ENCODE assay signal across 8 cellular contexts in the genomic region with DNA sequence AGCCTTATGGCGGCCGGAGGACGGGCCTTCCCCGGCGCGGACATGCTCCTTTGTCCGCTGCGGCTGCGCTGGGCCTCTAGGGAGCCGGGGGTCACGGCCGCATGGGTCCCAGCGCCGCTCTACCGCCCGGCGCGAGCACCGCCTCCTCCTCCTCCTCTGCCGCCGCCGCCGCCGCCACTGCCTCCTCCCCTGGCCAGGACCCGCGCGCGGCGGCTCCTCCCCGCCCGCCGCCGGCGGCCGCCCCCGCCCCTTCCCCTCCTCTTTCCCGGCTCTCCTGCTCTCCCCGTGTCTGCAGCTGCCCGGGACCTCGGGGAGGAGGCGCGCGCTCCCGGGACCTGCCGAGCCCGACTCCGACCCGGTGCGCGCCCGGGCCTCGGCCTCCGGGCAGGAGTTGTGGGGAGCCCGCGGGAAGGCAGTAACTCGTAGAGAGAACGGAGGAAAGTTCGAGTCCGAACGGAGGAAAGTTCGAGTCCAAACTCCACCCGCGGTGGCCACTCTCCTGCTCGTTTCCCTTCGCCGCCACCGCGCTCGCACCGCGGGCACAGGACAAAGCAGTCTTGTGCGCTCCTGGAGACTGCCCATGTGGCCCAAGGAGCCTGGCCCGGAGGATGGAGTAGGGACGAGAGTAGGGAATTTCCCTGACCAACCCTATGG. TPM values are rescaled to one million over a fixed set of nuclear protein-coding genes. Genes with fewer than 3 reads are reported as not detected.
DNase-seq lines count a peak whose midpoint lies in the region; TF ChIP-seq lines count a peak whose summit lies in the region.

A gene with protein sequence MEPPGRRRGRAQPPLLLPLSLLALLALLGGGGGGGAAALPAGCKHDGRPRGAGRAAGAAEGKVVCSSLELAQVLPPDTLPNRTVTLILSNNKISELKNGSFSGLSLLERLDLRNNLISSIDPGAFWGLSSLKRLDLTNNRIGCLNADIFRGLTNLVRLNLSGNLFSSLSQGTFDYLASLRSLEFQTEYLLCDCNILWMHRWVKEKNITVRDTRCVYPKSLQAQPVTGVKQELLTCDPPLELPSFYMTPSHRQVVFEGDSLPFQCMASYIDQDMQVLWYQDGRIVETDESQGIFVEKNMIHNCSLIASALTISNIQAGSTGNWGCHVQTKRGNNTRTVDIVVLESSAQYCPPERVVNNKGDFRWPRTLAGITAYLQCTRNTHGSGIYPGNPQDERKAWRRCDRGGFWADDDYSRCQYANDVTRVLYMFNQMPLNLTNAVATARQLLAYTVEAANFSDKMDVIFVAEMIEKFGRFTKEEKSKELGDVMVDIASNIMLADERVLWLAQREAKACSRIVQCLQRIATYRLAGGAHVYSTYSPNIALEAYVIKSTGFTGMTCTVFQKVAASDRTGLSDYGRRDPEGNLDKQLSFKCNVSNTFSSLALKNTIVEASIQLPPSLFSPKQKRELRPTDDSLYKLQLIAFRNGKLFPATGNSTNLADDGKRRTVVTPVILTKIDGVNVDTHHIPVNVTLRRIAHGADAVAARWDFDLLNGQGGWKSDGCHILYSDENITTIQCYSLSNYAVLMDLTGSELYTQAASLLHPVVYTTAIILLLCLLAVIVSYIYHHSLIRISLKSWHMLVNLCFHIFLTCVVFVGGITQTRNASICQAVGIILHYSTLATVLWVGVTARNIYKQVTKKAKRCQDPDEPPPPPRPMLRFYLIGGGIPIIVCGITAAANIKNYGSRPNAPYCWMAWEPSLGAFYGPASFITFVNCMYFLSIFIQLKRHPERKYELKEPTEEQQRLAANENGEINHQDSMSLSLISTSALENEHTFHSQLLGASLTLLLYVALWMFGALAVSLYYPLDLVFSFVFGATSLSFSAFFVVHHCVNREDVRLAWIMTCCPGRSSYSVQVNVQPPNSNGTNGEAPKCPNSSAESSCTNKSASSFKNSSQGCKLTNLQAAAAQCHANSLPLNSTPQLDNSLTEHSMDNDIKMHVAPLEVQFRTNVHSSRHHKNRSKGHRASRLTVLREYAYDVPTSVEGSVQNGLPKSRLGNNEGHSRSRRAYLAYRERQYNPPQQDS (N-terminal part only) (minus strand): TSS at position 179 of the 654 bp plus-strand sequence. CDS start 282 bp downstream, outside the sequence.

- H3K27me3 ChIP-seq in HL-60 (ENCODE audit: insufficient read depth, poor library complexity, severe bottlenecking), result no peaks in the 10 kb centered on the region
- no peaks in the 10 kb centered on the region for H3K27me3 ChIP-seq in hepatocyte

- TF ChIP-seq CTCF in HL-60 (IDR thresholded peaks at IDR 0.05; ENCODE audit: insufficient read depth, low read length) (no peak), astrocyte of the spinal cord (IDR thresholded peaks at IDR 0.05; ENCODE audit: low read depth, low read length) (no peak), hepatocyte (IDR thresholded peaks at IDR 0.05; ENCODE audit: poor library complexity) (no peak)

- DNase-seq in NCI-H1105 treated with DMSO at 0.1 percent for 48 hours (lab: John Stamatoyannopoulos, UW), result peak; percentile 24
- DNase-seq in NCI-H1105 (lab: John Stamatoyannopoulos, UW), result no peak
- peak in 1 of 2 experiments; percentile 43 for DNase-seq in HL-60 (ENCODE audit: low read depth in 1 of 2, low spot score in 1 of 2)
- peak; percentile 75 for DNase-seq in RPMI7951 (ENCODE audit: low read depth)
- peak; percentile 75 for DNase-seq in astrocyte of the spinal cord (ENCODE audit: low read depth, low spot score)
- DNase-seq in hepatocyte (ENCODE audit: low spot score), result peak; percentile 91
- DNase-seq in pulmonary artery endothelial cell (ENCODE audit: low read depth, low spot score), result no peak
- no peak for DNase-seq in NCI-H1048 (lab: John Stamatoyannopoulos, UW)

- H3K36me3 ChIP-seq in hepatocyte (replicated peaks; ENCODE audit: insufficient read depth, low read depth), result no peaks in the 10 kb centered on the region

- 1% methylated on average over 40 of the region's 74 CpGs for WGBS in hepatocyte (ENCODE audit: low lambda C conversion rate, missing lambda C conversion rate)

- no peaks in the 10 kb centered on the region for H3K9me3 ChIP-seq in hepatocyte (ENCODE audit: low read depth)

- H3K4me1 ChIP-seq in hepatocyte (ENCODE audit: insufficient read depth), result peaks cover 13% of the 10 kb centered on the region

- peak within 1 kb of the TSS; percentile 84 for H3K4me2 ChIP-seq in hepatocyte

- H3K4me3 ChIP-seq in HL-60 (replicated peaks; ENCODE audit: insufficient read depth, low read length) (peak within 1 kb of the TSS; percentile 55), astrocyte of the spinal cord (ENCODE audit: low read depth, low read length) (peak within 1 kb of the TSS; percentile 59), hepatocyte (peak within 1 kb of the TSS; percentile 60)

- no peaks in the 10 kb centered on the region for H3K9me2 ChIP-seq in hepatocyte (replicated peaks; ENCODE audit: insufficient read depth)

- H2AFZ ChIP-seq in hepatocyte, result peak within 1 kb of the TSS; percentile 96

- in situ Hi-C loops in astrocyte of the spinal cord (cut with HindIII; ENCODE audit: low sequenced_read_pairs), result no loop called here

- peaks cover 12% of the 10 kb centered on the region for H4K20me1 ChIP-seq in hepatocyte (ENCODE audit: insufficient read depth, poor library complexity, severe bottlenecking)

- H3K27ac ChIP-seq in HL-60 (replicated peaks) (peak within 1 kb of the TSS; percentile 77), hepatocyte (peak within 1 kb of the TSS; percentile 96)

- peaks cover 38% of the 10 kb centered on the region for H3K79me2 ChIP-seq in hepatocyte

RNA-seq across cellular contexts. Expression of the gene that starts here (rescaled TPM):
- total RNA-seq in RPMI7951 (2014; rRNA removed; shearing (Covaris generic)), result 12.4 and 12.9 TPM in 2 replicates
- total RNA-seq in hepatocyte, result 51.3 and 61.6 TPM in 2 replicates
- polyA plus RNA-seq in hepatocyte, result 18.1 and 21.2 TPM in 2 replicates
- total RNA-seq in pulmonary artery endothelial cell, result 21.7 and 36.5 TPM in 2 replicates

Comparison
In these comparisons a context has a peak if more than half of its experiments do, and no peak if none do; other contexts are left out.
1. DNase-seq: peak in NCI-H1105 treated with DMSO at 0.1 percent for 48 hours (single experiment), RPMI7951 (single experiment), astrocyte of the spinal cord (single experiment) and hepatocyte (single experiment); none in NCI-H1105 (single experiment), pulmonary artery endothelial cell (single experiment) and NCI-H1048 (single experiment).
2. Peak in every context shown above with its lines, with median percentiles within 50 percentile points of each other: H3K4me3 ChIP-seq.